Comparison of ENCODE assay signal across 14 cellular contexts in the genomic region with DNA sequence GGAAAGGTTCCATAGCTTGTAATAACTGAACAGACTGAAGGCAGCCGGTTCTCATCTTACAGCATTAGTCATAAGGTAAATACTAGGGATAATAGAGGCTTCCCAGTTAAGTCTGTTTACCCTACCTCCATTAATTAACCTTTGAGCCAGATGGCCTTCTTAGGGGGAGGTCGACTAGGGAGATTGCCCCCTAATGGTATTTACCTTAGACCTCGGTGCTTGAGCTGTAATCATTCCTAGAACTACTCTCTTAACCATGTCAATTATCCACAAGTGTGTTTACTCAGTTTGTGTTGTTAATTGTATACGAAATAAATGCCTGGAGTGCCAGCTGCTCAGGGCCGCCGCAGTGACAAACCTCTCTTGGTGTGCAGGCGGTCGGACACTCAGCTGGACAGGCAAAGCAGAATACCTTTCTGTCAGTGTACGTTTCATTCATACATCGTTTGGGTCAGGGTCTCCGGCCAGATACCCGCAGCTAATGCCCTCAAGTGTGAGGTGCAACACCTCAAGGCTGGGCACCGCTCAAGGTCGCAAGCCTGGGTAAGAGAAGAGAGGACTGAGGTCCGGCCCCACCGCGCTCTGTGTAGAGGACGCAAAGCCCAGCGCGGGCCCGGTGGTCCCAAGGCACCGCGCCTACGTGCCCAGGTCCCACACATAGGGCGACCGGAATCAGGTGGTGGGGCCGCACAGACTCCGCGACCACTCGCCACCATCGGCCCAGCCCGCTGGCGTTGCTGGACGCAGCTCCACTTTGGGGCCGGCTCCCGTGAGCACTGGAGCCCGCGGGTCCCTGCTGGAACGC.
A peak's percentile ranks its signal among the peaks of the same experiment; 100 is the strongest.
DNase-seq lines count a peak whose midpoint lies in the region; TF ChIP-seq lines count a peak whose summit lies in the region.
"Had no signal": no experiment of that assay in that cellular context is flagged by ENCODE, and none has a peak within 500 bp of the region (broad histone marks: within the 10 kb centered on the region; RNA-seq: fewer than 3 reads in every experiment).

No MANE protein-coding gene starts in this region.

- H3K9me3 ChIP-seq in muscle layer of duodenum (ENCODE audit: control insufficient read depth in 1 of 2, low read length in 2 of 2) = no peaks in the 10 kb centered on the region

- TF ChIP-seq CTCF in AG10803 (conservative IDR thresholded peaks at IDR 0.05; ENCODE audit: low read length) (no peak), osteocyte (IDR thresholded peaks at IDR 0.05) (no peak)

- H3K36me3 Mint-ChIP-seq in activated T-helper 2 cell treated with anti-CD3 and anti-CD28 coated beads, Interferon-gamma antibody, Interleukin-2, Interleukin-4, amounts not matched to agents 10 μg/mL and 5 μg/mL and 100 μg/mL, durations not matched to agents 14 hours and 24 hours and 36 hours (ENCODE audit: low read depth) = no peaks in the 10 kb centered on the region
- no peaks in the 10 kb centered on the region for H3K36me3 Mint-ChIP-seq in osteocyte (ENCODE audit: unreplicated experiment)
- H3K36me3 Mint-ChIP-seq: IgD-negative memory B cell, naive B cell had no signal

- H3K4me3 ChIP-seq in AG10803 (ENCODE audit: low read length) (peak overlapping the region; percentile 50), muscle layer of duodenum (ENCODE audit: low read depth in 1 of 2, low read length in 2 of 2) (peak overlapping the region; percentile 26 to 47)

- no peak overlapping the region for H3K27ac Mint-ChIP-seq in activated T-helper 2 cell treated with anti-CD3 and anti-CD28 coated beads, Interferon-gamma antibody, Interleukin-2, Interleukin-4, amounts not matched to agents 10 μg/mL and 5 μg/mL and 100 μg/mL, durations not matched to agents 14 hours and 24 hours and 36 hours
- H3K27ac Mint-ChIP-seq in osteocyte (ENCODE audit: unreplicated experiment) = no peak overlapping the region
- H3K27ac Mint-ChIP-seq: IgD-negative memory B cell; naive B cell; stimulated activated naive CD8-positive, alpha-beta T cell treated with anti-CD3 and anti-CD28 coated beads, Interleukin-15, Interleukin-2, amounts not matched to agents 100 ng/mL and 50 ng/mL, for 24 hours had no signal

- H3K36me3 ChIP-seq in muscle layer of duodenum (ENCODE audit: control insufficient read depth in 1 of 2, insufficient read depth in 2 of 2, low read length in 2 of 2) = no peaks in the 10 kb centered on the region

- intact Hi-C loops in activated T-helper 2 cell treated with anti-CD3 and anti-CD28 coated beads, Interferon-gamma antibody, Interleukin-2, Interleukin-4, amounts not matched to agents 10 μg/mL and 5 μg/mL and 100 μg/mL, durations not matched to agents 14 hours and 24 hours and 36 hours (cut with micrococcal nuclease) = loop anchor here (5.0 kb wide), 1 partner anchor 33 kb away; no protein-coding TSS in a partner anchor

- H3K4me1 Mint-ChIP-seq in activated T-helper 2 cell treated with anti-CD3 and anti-CD28 coated beads, Interferon-gamma antibody, Interleukin-2, Interleukin-4, amounts not matched to agents 10 μg/mL and 5 μg/mL and 100 μg/mL, durations not matched to agents 14 hours and 24 hours and 36 hours (ENCODE audit: low read depth) = no peaks in the 10 kb centered on the region
- H3K4me1 Mint-ChIP-seq in osteocyte (ENCODE audit: unreplicated experiment) = no peaks in the 10 kb centered on the region
- H3K4me1 Mint-ChIP-seq: IgD-negative memory B cell, naive B cell had no signal

- in situ Hi-C loops in Caki2 (cut with HindIII; ENCODE audit: low pct_unique_long_range_greater_than_20kb, low sequenced_read_pairs) = no loop called here

- H3K27me3 Mint-ChIP-seq in activated T-helper 2 cell treated with anti-CD3 and anti-CD28 coated beads, Interferon-gamma antibody, Interleukin-2, Interleukin-4, amounts not matched to agents 10 μg/mL and 5 μg/mL and 100 μg/mL, durations not matched to agents 14 hours and 24 hours and 36 hours (ENCODE audit: low read depth) = peaks cover 10% of the 10 kb centered on the region
- no peaks in the 10 kb centered on the region for H3K27me3 Mint-ChIP-seq in osteocyte (ENCODE audit: unreplicated experiment)
- H3K27me3 Mint-ChIP-seq: IgD-negative memory B cell; naive B cell; stimulated activated naive CD8-positive, alpha-beta T cell treated with anti-CD3 and anti-CD28 coated beads, Interleukin-15, Interleukin-2, amounts not matched to agents 100 ng/mL and 50 ng/mL, for 24 hours had no signal

- DNase-seq in AG10803 (ENCODE audit: low read depth) = no peak
- DNase-seq in Caki2 (ENCODE audit: low read depth) = peak; percentile 3
- DNase-seq in activated T-helper 2 cell treated with anti-CD3 and anti-CD28 coated beads, Interferon-gamma antibody, Interleukin-2, Interleukin-4, amounts not matched to agents 10 μg/mL and 5 μg/mL and 100 μg/mL, durations not matched to agents 14 hours and 24 hours and 36 hours (ENCODE audit: low spot score) = no peak
- no peak for DNase-seq in HUDEP-2 (lab: John Stamatoyannopoulos, UW; ENCODE audit: unreplicated experiment in 76 of 76)
- DNase-seq in osteocyte (ENCODE audit: extremely low spot score, unreplicated experiment) = no peak
- no peak for DNase-seq in NCI-H524 treated with DMSO at 0.1 percent for 48 hours (lab: John Stamatoyannopoulos, UW)
- DNase-seq: effector CD4-positive, alpha-beta T cell; naive B cell; NCI-H1436 treated with DMSO at 0.1 percent for 48 hours; retina had no signal

- H3K4me3 Mint-ChIP-seq in activated T-helper 2 cell treated with anti-CD3 and anti-CD28 coated beads, Interferon-gamma antibody, Interleukin-2, Interleukin-4, amounts not matched to agents 10 μg/mL and 5 μg/mL and 100 μg/mL, durations not matched to agents 14 hours and 24 hours and 36 hours (ENCODE audit: low read depth) = peak overlapping the region; percentile 17
- no peak overlapping the region for H3K4me3 Mint-ChIP-seq in osteocyte (ENCODE audit: unreplicated experiment)
- H3K4me3 Mint-ChIP-seq: IgD-negative memory B cell had no signal

- no peaks in the 10 kb centered on the region for H3K27me3 ChIP-seq in muscle layer of duodenum (ENCODE audit: low read depth, low read length)

- no peaks in the 10 kb centered on the region for H3K4me1 ChIP-seq in muscle layer of duodenum (ENCODE audit: control insufficient read depth in 1 of 2, insufficient read depth in 2 of 2, low read length in 2 of 2)

- H3K27ac ChIP-seq in muscle layer of duodenum (ENCODE audit: low read length) = no peak overlapping the region
- H3K27ac ChIP-seq: VCaP had no signal

- H3K9me3 Mint-ChIP-seq in activated T-helper 2 cell treated with anti-CD3 and anti-CD28 coated beads, Interferon-gamma antibody, Interleukin-2, Interleukin-4, amounts not matched to agents 10 μg/mL and 5 μg/mL and 100 μg/mL, durations not matched to agents 14 hours and 24 hours and 36 hours = no peaks in the 10 kb centered on the region
- no peaks in the 10 kb centered on the region for H3K9me3 Mint-ChIP-seq in osteocyte (ENCODE audit: unreplicated experiment)
- H3K9me3 Mint-ChIP-seq: IgD-negative memory B cell; naive B cell; stimulated activated naive CD8-positive, alpha-beta T cell treated with anti-CD3 and anti-CD28 coated beads, Interleukin-15, Interleukin-2, amounts not matched to agents 100 ng/mL and 50 ng/mL, for 24 hours had no signal
